Comparison of ENCODE assay signal across 10 cellular contexts in genomic region chr15:90595760-90596155, GRCh38.
DNase-seq lines count a peak whose midpoint lies in the region; ATAC-seq and TF ChIP-seq lines count a peak whose summit lies in the region.
"Had no signal": no experiment of that assay in that cellular context is flagged by ENCODE, and none has a peak within 500 bp of the region (broad histone marks: within the 10 kb centered on the region; RNA-seq: fewer than 3 reads in every experiment).

No MANE protein-coding gene starts in this region.

- in situ Hi-C loops in transverse colon (cut with MboI; ENCODE audit: low pct_ligation_motif_present in 1 of 4, low pct_unique_long_range_greater_than_20kb in 1 of 4, low sequenced_read_pairs in 3 of 4) = no loop called here

- H3K27ac ChIP-seq in KOPT-K1 (ENCODE audit: low read depth, low read length, poor library complexity, severe bottlenecking) (peak overlapping the region; percentile 78), dorsolateral prefrontal cortex (peak overlapping the region in 58 of 59 donors; percentile 6 to 93 (median 84)), transverse colon (peak overlapping the region in 3 of 4 donors; percentile 8 to 72 (median 18))

- no peak for ATAC-seq in HG03457 (IDR thresholded peaks at IDR 0.05; ENCODE audit: unreplicated experiment)
- ATAC-seq: SK-N-SH treated with all-trans-retinoic acid at 6 μM for 48 hours had no signal

- no peak for TF ChIP-seq EP300 in transverse colon (IDR thresholded peaks at IDR 0.05; ENCODE audit: low read depth)

- no peaks in the 10 kb centered on the region for H3K36me3 ChIP-seq in KOPT-K1 (ENCODE audit: insufficient read depth, low read length)
- H3K36me3 ChIP-seq in transverse colon = no peaks in the 10 kb centered on the region

- no peaks in the 10 kb centered on the region for H3K27me3 ChIP-seq in dorsolateral prefrontal cortex
- no peaks in the 10 kb centered on the region for H3K27me3 ChIP-seq in transverse colon

- H3K9me3 Mint-ChIP-seq in activated naive CD4-positive, alpha-beta T cell treated with anti-CD3 and anti-CD28 coated beads for 36 hours = no peaks in the 10 kb centered on the region

- no peaks in the 10 kb centered on the region for H3K27me3 Mint-ChIP-seq in activated naive CD4-positive, alpha-beta T cell treated with anti-CD3 and anti-CD28 coated beads for 36 hours (ENCODE audit: low read depth)

- peak overlapping the region; percentile 99 for H3K27ac Mint-ChIP-seq in activated naive CD4-positive, alpha-beta T cell treated with anti-CD3 and anti-CD28 coated beads for 36 hours

- H3K4me3 Mint-ChIP-seq in activated naive CD4-positive, alpha-beta T cell treated with anti-CD3 and anti-CD28 coated beads for 36 hours = no peak overlapping the region

- peaks cover 20% of the 10 kb centered on the region for H3K36me3 Mint-ChIP-seq in activated naive CD4-positive, alpha-beta T cell treated with anti-CD3 and anti-CD28 coated beads for 36 hours (ENCODE audit: low read depth)

- CTCF ChIA-PET in activated naive CD4-positive, alpha-beta T cell treated with anti-CD3 and anti-CD28 coated beads for 36 hours (lab: Charles Lee) = interaction anchor here (0.6 to 1.6 kb wide), 2 partner anchors 26 to 224 kb away, joined by 4 read pairs; no protein-coding TSS in a partner anchor

- no peak overlapping the region for H3K4me3 ChIP-seq in dorsolateral prefrontal cortex
- no peak overlapping the region for H3K4me3 ChIP-seq in transverse colon

- peaks cover 15 to 56% (median 33%) of the 10 kb centered on the region in 4 donors for H3K4me1 ChIP-seq in transverse colon

- 62% methylated on average over 7 of the region's 7 CpGs; no CpG with 5 or more reads in 1 of the 2 donors for WGBS in transverse colon (ENCODE audit: low coverage in 1 of 2), 2 donors

- TF ChIP-seq POLR2A in transverse colon (IDR thresholded peaks at IDR 0.05) = no peak

- TF ChIP-seq CTCF in dorsolateral prefrontal cortex (IDR thresholded peaks at IDR 0.05 in 54 of 56, conservative IDR thresholded peaks at IDR 0.05 in 2 of 56; ENCODE audit: low read depth in 1 of 56, partially characterized antibody in 56 of 56) (no peak), transverse colon (IDR thresholded peaks at IDR 0.05) (no peak)

- intact Hi-C loops in activated naive CD4-positive, alpha-beta T cell treated with anti-CD3 and anti-CD28 coated beads for 36 hours (cut with micrococcal nuclease) = loop anchor here (2.0 kb wide), 2 partner anchors 65 to 177 kb away; no protein-coding TSS in a partner anchor
- intact Hi-C loops in dorsolateral prefrontal cortex (cut with DNase I) = loop anchor here (5.0 kb wide), 2 partner anchors 33 to 113 kb away; no protein-coding TSS in a partner anchor
- intact Hi-C loops in transverse colon (cut with DNase I; ENCODE audit: low total_unique reads) = no loop called here

- peaks cover 87% of the 10 kb centered on the region for H3K4me1 Mint-ChIP-seq in activated naive CD4-positive, alpha-beta T cell treated with anti-CD3 and anti-CD28 coated beads for 36 hours (ENCODE audit: low read depth)

- H3K9me3 ChIP-seq in KOPT-K1 (ENCODE audit: insufficient read depth, low read length, poor library complexity, severe bottlenecking) = no peaks in the 10 kb centered on the region
- H3K9me3 ChIP-seq in transverse colon = no peaks in the 10 kb centered on the region

- peak; percentile 13 for DNase-seq in activated naive CD4-positive, alpha-beta T cell treated with anti-CD3 and anti-CD28 coated beads for 36 hours
- no peak for DNase-seq in activated naive CD4-positive, alpha-beta T cell treated with Interleukin-2 at 50 U/mL for 16 hours
- no peak for DNase-seq in dorsolateral prefrontal cortex
- DNase-seq in transverse colon = no peak
- no peak for DNase-seq in activated CD8-positive, alpha-beta memory T cell treated with anti-CD3 and anti-CD28 coated beads, Interleukin-2, amount 50 U/mL, for 48 hours
- DNase-seq in HuH-7 (ENCODE audit: low spot score) = no peak
- DNase-seq: activated effector memory CD4-positive, alpha-beta T cell treated with anti-CD3 and anti-CD28 coated beads, Interleukin-2, amount 50 U/mL, for 16 hours had no signal

Comparison
In these comparisons a context has a peak if more than half of its experiments do, and no peak if none do; other contexts are left out.
1. H3K27ac ChIP-seq: peak in every context shown above with its lines; median percentile 84 in dorsolateral prefrontal cortex; 78 in KOPT-K1; 18 in transverse colon.